ENCODE assay signal across 24 cellular contexts in genomic region chr1:202596638-202597037, GRCh38.
"Had no signal": no experiment of that assay in that cellular context is flagged by ENCODE, and none has a peak within 500 bp of the region (broad histone marks: within the 10 kb centered on the region; RNA-seq: fewer than 3 reads in every experiment).

No MANE protein-coding gene starts in this region.

- H3K36me3 ChIP-seq: neural progenitor cell, ovary, prostate gland, uterus had no signal

- H3K4me1 ChIP-seq: neural progenitor cell, prostate gland, uterus had no signal

- H3K9ac ChIP-seq: neural progenitor cell had no signal

- H3K4me1 Mint-ChIP-seq: immature natural killer cell; natural killer cell; neural progenitor cell; stimulated activated effector memory CD8-positive, alpha-beta T cell treated with anti-CD3 and anti-CD28 coated beads, Interleukin-12 subunit alpha, Interleukin-12 subunit beta, amount 100 ng/mL, for 72 hours had no signal

- H3K4me3 Mint-ChIP-seq: immature natural killer cell; mesothelial cell of epicardium; natural killer cell; nephron progenitor cell; neural progenitor cell; stimulated activated effector memory CD8-positive, alpha-beta T cell treated with anti-CD3 and anti-CD28 coated beads, Interleukin-12 subunit alpha, Interleukin-12 subunit beta, amount 100 ng/mL, for 72 hours; stimulated activated naive CD8-positive, alpha-beta T cell treated with anti-CD3 and anti-CD28 coated beads, Interleukin-15, amount 100 ng/mL, for 72 hours; type B pancreatic cell had no signal

- H3K36me3 Mint-ChIP-seq: natural killer cell; stimulated activated effector memory CD8-positive, alpha-beta T cell treated with anti-CD3 and anti-CD28 coated beads, Interleukin-12 subunit alpha, Interleukin-12 subunit beta, amount 100 ng/mL, for 72 hours had no signal

- H3K4me2 ChIP-seq: neural progenitor cell had no signal

- H3K9me3 Mint-ChIP-seq: immature natural killer cell; mesothelial cell of epicardium; natural killer cell; nephron progenitor cell; neural progenitor cell; stimulated activated effector memory CD8-positive, alpha-beta T cell treated with anti-CD3 and anti-CD28 coated beads, Interleukin-12 subunit alpha, Interleukin-12 subunit beta, amount 100 ng/mL, for 72 hours; stimulated activated naive CD8-positive, alpha-beta T cell treated with anti-CD3 and anti-CD28 coated beads, Interleukin-15, amount 100 ng/mL, for 72 hours; type B pancreatic cell had no signal

- H3K9me3 ChIP-seq: left ventricle myocardium inferior, ovary, prostate gland, tibial nerve, uterus had no signal

- H3K27me3 Mint-ChIP-seq: stimulated activated naive CD8-positive, alpha-beta T cell treated with anti-CD3 and anti-CD28 coated beads, Interleukin-15, amount 100 ng/mL, for 72 hours; type B pancreatic cell had no signal

- H2AFZ ChIP-seq: neural progenitor cell had no signal

- H3K27me3 ChIP-seq: neural progenitor cell, ovary, tibial nerve, uterus had no signal

- ATAC-seq: natural killer cell; right cardiac atrium; sciatic nerve; stimulated activated effector memory CD8-positive, alpha-beta T cell treated with anti-CD3 and anti-CD28 coated beads, Interleukin-12 subunit alpha, Interleukin-12 subunit beta, amount 100 ng/mL, for 72 hours; stimulated activated naive CD8-positive, alpha-beta T cell treated with anti-CD3 and anti-CD28 coated beads, Interleukin-15, amount 100 ng/mL, for 72 hours had no signal

- DNase-seq: hypothalamus; immature natural killer cell; left ventricle myocardium inferior; mesendoderm; naive B cell; natural killer cell; nephron progenitor cell; ovary; retina; right cardiac atrium; stimulated activated CD4-positive, alpha-beta T cell treated with anti-CD3 and anti-CD28 coated beads, Interleukin-4, amount 100 ng/mL, for 24 hours; stimulated activated naive CD4-positive, alpha-beta T cell treated with Interleukin-2 at 50 U/mL for 16 hours; stimulated activated naive CD8-positive, alpha-beta T cell treated with anti-CD3 and anti-CD28 coated beads, Interleukin-15, amount 100 ng/mL, for 72 hours; substantia nigra; uterus had no signal

- H3K4me3 ChIP-seq: left ventricle myocardium inferior, lung, neural progenitor cell, ovary, prostate gland, skin epidermis, tibial nerve, uterus had no signal

- H3K27ac Mint-ChIP-seq: mesothelial cell of epicardium; natural killer cell; neural progenitor cell; stimulated activated effector memory CD8-positive, alpha-beta T cell treated with anti-CD3 and anti-CD28 coated beads, Interleukin-12 subunit alpha, Interleukin-12 subunit beta, amount 100 ng/mL, for 72 hours; stimulated activated naive CD8-positive, alpha-beta T cell treated with anti-CD3 and anti-CD28 coated beads, Interleukin-15, amount 100 ng/mL, for 72 hours had no signal

- H3K27ac ChIP-seq: left ventricle myocardium inferior, neural progenitor cell, ovary, prostate gland, skin epidermis, tibial nerve had no signal
